24 cellular contexts compared by ENCODE assay signal in genomic region chr1:160076295-160076694, GRCh38. TPM values are rescaled to one million over a fixed set of nuclear protein-coding genes. Genes with fewer than 3 reads are reported as not detected.
"Had no signal": no experiment of that assay in that cellular context is flagged by ENCODE, and none has a peak within 500 bp of the region (broad histone marks: within the 10 kb centered on the region; RNA-seq: fewer than 3 reads in every experiment).

No MANE protein-coding gene starts in this region.

- H3K27ac Mint-ChIP-seq: activated B cell treated with CpG ODN at 0.5 μM for 24 hours; activated CD4-positive, alpha-beta memory T cell treated with anti-CD3 and anti-CD28 coated beads for 36 hours; activated CD4-positive, alpha-beta T cell treated with anti-CD3 and anti-CD28 coated beads for 36 hours; activated naive CD4-positive, alpha-beta T cell treated with anti-CD3 and anti-CD28 coated beads, Interleukin-2, amount 10 ng/mL, durations not matched to agents 7 days and 5 days; memory B cell; nephron progenitor cell; T-helper 1 cell treated with Interleukin-12 subunit alpha and Interleukin-12 subunit beta and Interleukin-4 antibody, amounts not matched to agents 30 μg/mL and 1 μg/mL, for 36 hours had no signal

- H3K9me3 Mint-ChIP-seq: activated B cell treated with CpG ODN at 0.5 μM for 24 hours; activated CD4-positive, alpha-beta memory T cell treated with anti-CD3 and anti-CD28 coated beads for 36 hours; activated naive CD4-positive, alpha-beta T cell treated with anti-CD3 and anti-CD28 coated beads, Interleukin-2, amount 10 ng/mL, durations not matched to agents 7 days and 5 days; memory B cell; nephron progenitor cell; T-helper 1 cell treated with Interleukin-12 subunit alpha and Interleukin-12 subunit beta and Interleukin-4 antibody, amounts not matched to agents 30 μg/mL and 1 μg/mL, for 36 hours had no signal

- DNase-seq: activated B cell treated with CpG ODN at 0.5 μM for 24 hours; activated CD4-positive, alpha-beta memory T cell treated with anti-CD3 and anti-CD28 coated beads for 36 hours; activated CD4-positive, alpha-beta T cell treated with anti-CD3 and anti-CD28 coated beads for 36 hours; activated effector memory CD4-positive, alpha-beta T cell treated with anti-CD3 and anti-CD28 coated beads, Interleukin-2, amount 50 U/mL, for 16 hours; activated naive CD4-positive, alpha-beta T cell treated with anti-CD3 and anti-CD28 coated beads, Interleukin-2, amount 10 ng/mL, durations not matched to agents 7 days and 5 days; activated T-cell treated with anti-CD3 and anti-CD28 coated beads for 4 hours; central memory CD4-positive, alpha-beta T cell; hypothalamus; left cardiac atrium; nephron progenitor cell; nucleus accumbens; stimulated activated CD4-positive, alpha-beta T cell treated with anti-CD3 and anti-CD28 coated beads, Interleukin-2, amount 100 ng/mL, for 48 hours; stimulated activated naive CD4-positive, alpha-beta T cell; T1000; upper lobe of left lung had no signal

- H3K4me3 Mint-ChIP-seq: activated B cell treated with CpG ODN at 0.5 μM for 24 hours; activated CD4-positive, alpha-beta memory T cell treated with anti-CD3 and anti-CD28 coated beads for 36 hours; activated CD4-positive, alpha-beta T cell treated with anti-CD3 and anti-CD28 coated beads for 36 hours; activated naive CD4-positive, alpha-beta T cell treated with anti-CD3 and anti-CD28 coated beads, Interleukin-2, amount 10 ng/mL, durations not matched to agents 7 days and 5 days; memory B cell; nephron progenitor cell; T-helper 1 cell treated with Interleukin-12 subunit alpha and Interleukin-12 subunit beta and Interleukin-4 antibody, amounts not matched to agents 30 μg/mL and 1 μg/mL, for 36 hours had no signal

- H3K4me3 ChIP-seq: esophagus muscularis mucosa, smooth muscle cell, thoracic aorta, upper lobe of left lung had no signal

- H3K4me1 Mint-ChIP-seq: nephron progenitor cell had no signal

- H3K36me3 Mint-ChIP-seq: activated CD4-positive, alpha-beta memory T cell treated with anti-CD3 and anti-CD28 coated beads for 36 hours; activated naive CD4-positive, alpha-beta T cell treated with anti-CD3 and anti-CD28 coated beads, Interleukin-2, amount 10 ng/mL, durations not matched to agents 7 days and 5 days; memory B cell had no signal

- ATAC-seq: activated CD4-positive, alpha-beta T cell treated with anti-CD3 and anti-CD28 coated beads for 36 hours; left cardiac atrium; sciatic nerve had no signal

RNA-seq across cellular contexts. Expression of gene KCNJ9, which starts 5.0 kb away (rescaled TPM):
- total RNA-seq: activated B cell treated with CpG ODN at 0.5 μM for 24 hours; activated CD4-positive, alpha-beta memory T cell treated with anti-CD3 and anti-CD28 coated beads for 36 hours; esophagus muscularis mucosa; liver; posterior vena cava; renal cortical epithelial cell; smooth muscle cell; upper lobe of left lung had no signal
- polyA plus RNA-seq: liver, smooth muscle cell had no signal

RNA-seq across cellular contexts. Expression of gene KCNJ10, which starts 6.3 kb away (rescaled TPM):
- total RNA-seq: activated B cell treated with CpG ODN at 0.5 μM for 24 hours; activated CD4-positive, alpha-beta memory T cell treated with anti-CD3 and anti-CD28 coated beads for 36 hours; smooth muscle cell; thoracic aorta had no signal
- polyA plus RNA-seq: smooth muscle cell had no signal

RNA-seq across cellular contexts. Expression of gene ATP1A2, which starts 39.3 kb away (rescaled TPM):
- total RNA-seq: activated B cell treated with CpG ODN at 0.5 μM for 24 hours; activated CD4-positive, alpha-beta memory T cell treated with anti-CD3 and anti-CD28 coated beads for 36 hours; activated CD4-positive, alpha-beta T cell treated with anti-CD3 and anti-CD28 coated beads for 36 hours; smooth muscle cell had no signal
- polyA plus RNA-seq: smooth muscle cell had no signal
